In the genomic region with DNA sequence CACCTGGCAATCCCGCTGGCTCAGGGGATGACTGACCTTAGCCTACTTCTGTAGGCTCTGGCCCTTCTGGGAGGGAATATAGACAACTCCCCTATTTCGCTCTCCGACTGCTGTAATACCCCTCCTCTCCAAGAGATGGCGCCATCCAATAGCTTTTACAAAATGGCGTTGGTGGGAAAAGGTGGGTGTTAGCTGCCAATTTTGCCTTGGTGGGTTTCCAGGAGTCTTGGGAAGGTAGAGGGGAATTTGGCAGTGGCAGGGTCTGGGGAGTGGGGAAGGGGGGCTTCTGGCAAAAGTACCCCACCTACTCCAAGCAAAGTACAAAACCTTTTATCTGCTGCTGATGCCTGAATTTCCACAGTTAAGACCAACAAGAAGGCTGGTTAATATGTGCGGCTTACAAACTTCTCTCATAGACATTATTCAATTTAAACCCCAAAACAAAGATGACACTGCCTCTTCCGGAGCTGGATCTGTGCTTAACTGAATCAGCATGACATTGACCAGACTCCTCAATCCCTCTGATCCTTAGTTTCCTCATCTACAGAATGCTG, we compare ENCODE assay signal across 8 cellular contexts.
DNase-seq lines count a peak whose midpoint lies in the region; ATAC-seq and TF ChIP-seq lines count a peak whose summit lies in the region.

No MANE protein-coding gene starts in this region.

- H3K4me3 ChIP-seq in A673 (ENCODE audit: low read depth, low read length, poor library complexity, severe bottlenecking) (no peak overlapping the region), adipocyte (ENCODE audit: low read length) (no peak overlapping the region), iPS DF 6.9 (ENCODE audit: low read length) (no peak overlapping the region)

- H3K9me3 ChIP-seq in A673 (ENCODE audit: low read depth, low read length, poor library complexity, severe bottlenecking) (no peaks in the 10 kb centered on the region), adipocyte (ENCODE audit: control insufficient read depth, low read length) (peaks cover under 1% of the 10 kb centered on the region), iPS DF 6.9 (ENCODE audit: control insufficient read depth, insufficient read depth, low read length) (no peaks in the 10 kb centered on the region)

- no peak overlapping the region for H3K9ac ChIP-seq in adipocyte (ENCODE audit: low read length)

- CTCF ChIA-PET in A673 (lab: Charles Lee) = interaction anchor here (0.6 to 3.9 kb wide), 3 partner anchors 14 to 162 kb away, joined by 3 to 50 read pairs (median 3); no protein-coding TSS in a partner anchor

- no TSS peak for BruUV-seq in A673 (replicated peaks; lab: Mats Ljungman, UMichigan)

- intact Hi-C loops in A673 (cut with micrococcal nuclease; ENCODE audit: unreplicated experiment) = loop anchor here (1.0 kb wide), 1 partner anchor 156 kb away; no protein-coding TSS in a partner anchor

- H3K27ac ChIP-seq in A673 (ENCODE audit: low read depth, low read length, poor library complexity, severe bottlenecking) = no peak overlapping the region
- H3K27ac ChIP-seq in iPS DF 6.9 (ENCODE audit: low read length) = no peak overlapping the region

- no peak overlapping the region for H3K27ac Mint-ChIP-seq in stimulated activated memory B cell treated with anti-CD40 and anti-IgM and Interleukin-4, amounts not matched to agents 10 μg/mL and 1 μg/mL and 100 μg/mL, for 72 hours

- H3K27me3 Mint-ChIP-seq in stimulated activated memory B cell treated with anti-CD40 and anti-IgM and Interleukin-4, amounts not matched to agents 10 μg/mL and 1 μg/mL and 100 μg/mL, for 72 hours = no peaks in the 10 kb centered on the region

- H3K36me3 ChIP-seq in A673 (ENCODE audit: insufficient read depth, low read length, poor library complexity, severe bottlenecking) (no peaks in the 10 kb centered on the region), adipocyte (ENCODE audit: control insufficient read depth, insufficient read depth, low read length, severe bottlenecking) (no peaks in the 10 kb centered on the region), iPS DF 6.9 (ENCODE audit: control insufficient read depth, insufficient read depth, low read length) (0 out of 2 replicates have a peak, but pooled peaks cover 2% of the 10 kb centered on the region)

- TF ChIP-seq CTCF in A673 (conservative IDR thresholded peaks at IDR 0.05; ENCODE audit: low read depth, low read length) = peak; percentile 93

- peaks cover 12% of the 10 kb centered on the region for H3K4me1 Mint-ChIP-seq in stimulated activated memory B cell treated with anti-CD40 and anti-IgM and Interleukin-4, amounts not matched to agents 10 μg/mL and 1 μg/mL and 100 μg/mL, for 72 hours

- WGBS in iPS DF 6.9 (ENCODE audit: insufficient coverage, insufficient read length) = no CpG with 5 or more reads among the region's 7 CpGs

- DNase-seq in A673 (ENCODE audit: low spot score) = peak; percentile 73
- peak; percentile 58 for DNase-seq in ELR (ENCODE audit: low read depth)
- peak; percentile 25 for DNase-seq in NCI-H1694 treated with DMSO at 0.1 percent for 48 hours (lab: John Stamatoyannopoulos, UW)
- DNase-seq in adipocyte (ENCODE audit: low read depth) = peak; percentile 44
- peak; percentile 18 for DNase-seq in iPS DF 6.9 (ENCODE audit: low read depth, low spot score)
- DNase-seq in NCI-H774 (lab: John Stamatoyannopoulos, UW) = no peak
- no peak for DNase-seq in activated effector memory CD4-positive, alpha-beta T cell treated with Interleukin-2 at 50 U/mL for 16 hours

- H3K4me1 ChIP-seq in A673 (ENCODE audit: insufficient read depth, low read length, poor library complexity, severe bottlenecking) (no peaks in the 10 kb centered on the region), adipocyte (ENCODE audit: control insufficient read depth, insufficient read depth, low read length) (no peaks in the 10 kb centered on the region), iPS DF 6.9 (ENCODE audit: control insufficient read depth, insufficient read depth, low read length) (peaks cover 1% of the 10 kb centered on the region; the same call in 1 of the 2 replicates)

- POLR2A ChIA-PET in A673 (lab: Charles Lee; ENCODE audit: low non-redundant PET) = interaction anchor here (0.7 kb wide), 1 partner anchor 523 kb away, joined by 4 read pairs; no protein-coding TSS in a partner anchor

- no peaks in the 10 kb centered on the region for H3K27me3 ChIP-seq in A673 (replicated peaks; ENCODE audit: insufficient read depth, low read depth, low read length, poor library complexity)
- H3K27me3 ChIP-seq in adipocyte (replicated peaks; ENCODE audit: control insufficient read depth, insufficient read depth, low read length) = peaks cover 45% of the 10 kb centered on the region
- no peaks in the 10 kb centered on the region for H3K27me3 ChIP-seq in iPS DF 6.9 (ENCODE audit: control insufficient read depth, insufficient read depth, low read length)

- H3K9me3 Mint-ChIP-seq in stimulated activated memory B cell treated with anti-CD40 and anti-IgM and Interleukin-4, amounts not matched to agents 10 μg/mL and 1 μg/mL and 100 μg/mL, for 72 hours = peaks cover 14% of the 10 kb centered on the region

- peak; percentile 21 for ATAC-seq in stimulated activated memory B cell treated with anti-CD40 and anti-IgM and Interleukin-4, amounts not matched to agents 10 μg/mL and 1 μg/mL and 100 μg/mL, for 72 hours

- H3K36me3 Mint-ChIP-seq in stimulated activated memory B cell treated with anti-CD40 and anti-IgM and Interleukin-4, amounts not matched to agents 10 μg/mL and 1 μg/mL and 100 μg/mL, for 72 hours = peaks cover 8% of the 10 kb centered on the region

- H3K4me3 Mint-ChIP-seq in stimulated activated memory B cell treated with anti-CD40 and anti-IgM and Interleukin-4, amounts not matched to agents 10 μg/mL and 1 μg/mL and 100 μg/mL, for 72 hours = no peak overlapping the region

Comparison
In these comparisons a context has a peak if more than half of its experiments do, and no peak if none do; other contexts are left out.
1. DNase-seq: peak in A673 (single experiment), ELR (single experiment), NCI-H1694 treated with DMSO at 0.1 percent for 48 hours (single experiment), adipocyte (single experiment) and iPS DF 6.9 (single experiment); none in NCI-H774 (single experiment) and activated effector memory CD4-positive, alpha-beta T cell treated with Interleukin-2 at 50 U/mL for 16 hours (single experiment).